Comparison of ENCODE assay signal across 9 cellular contexts in genomic region chr1:109788695-109789521, GRCh38. TPM values are rescaled to one million over a fixed set of nuclear protein-coding genes. Genes with fewer than 3 reads are reported as not detected.
DNase-seq lines count a peak whose midpoint lies in the region; ATAC-seq, FAIRE-seq and TF ChIP-seq lines count a peak whose summit lies in the region.
"Had no signal": no experiment of that assay in that cellular context is flagged by ENCODE, and none has a peak within 500 bp of the region (broad histone marks: within the 10 kb centered on the region; RNA-seq: fewer than 3 reads in every experiment).

No MANE protein-coding gene starts in this region.

- no peak for ATAC-seq in HG02852 (IDR thresholded peaks at IDR 0.05; ENCODE audit: unreplicated experiment)
- no peak for ATAC-seq in HG02870 (IDR thresholded peaks at IDR 0.05; ENCODE audit: unreplicated experiment)

- H3K4ac ChIP-seq in trophoblast cell (ENCODE audit: low read depth, low read length), result no peak overlapping the region

- H2AK5ac ChIP-seq in trophoblast cell (ENCODE audit: low read length), result peak overlapping the region; percentile 26

- no peaks in the 10 kb centered on the region for H3K27me3 ChIP-seq in bronchial epithelial cell (ENCODE audit: control insufficient read depth, insufficient read depth, low read length)
- no peaks in the 10 kb centered on the region for H3K27me3 ChIP-seq in trophoblast cell (ENCODE audit: insufficient read depth, low read length)

- H3K18ac ChIP-seq in trophoblast cell (ENCODE audit: low read length), result no peak overlapping the region

- DNase-seq in SIG-M5 treated with dmso at 0.1 percent for 504 hours (lab: John Stamatoyannopoulos, UW; ENCODE audit: unreplicated experiment) (peak; percentile 34), SIG-M5 (lab: John Stamatoyannopoulos, UW) (no peak), NCI-H69 (lab: John Stamatoyannopoulos, UW) (peak; percentile 66), bronchial epithelial cell (ENCODE audit: low read depth) (no peak), trophoblast cell (no peak), NCI-H187 treated with DMSO at 0.1 percent for 48 hours (lab: John Stamatoyannopoulos, UW) (no peak)

- H4K8ac ChIP-seq in trophoblast cell (ENCODE audit: low read depth, low read length), result no peak overlapping the region

- peaks cover 39 to 57% of the 10 kb centered on the region in 2 experiments for H3K4me1 ChIP-seq in trophoblast cell (ENCODE audit: control insufficient read depth in 1 of 2, insufficient read depth in 2 of 2, low read length in 2 of 2)

- WGBS in trophoblast cell (ENCODE audit: extremely low coverage, insufficient coverage, insufficient read length), result no CpG with 5 or more reads among the region's 9 CpGs

- no peak overlapping the region for H2AFZ ChIP-seq in trophoblast cell (ENCODE audit: insufficient read depth, low read length, poor library complexity)

- H3K36me3 ChIP-seq in bronchial epithelial cell (ENCODE audit: control insufficient read depth, insufficient read depth, low read length), result no peaks in the 10 kb centered on the region
- H3K36me3 ChIP-seq in trophoblast cell (ENCODE audit: control insufficient read depth in 1 of 2, insufficient read depth in 2 of 2, low read length in 2 of 2), result no peaks in the 10 kb centered on the region

- H2BK12ac ChIP-seq in trophoblast cell (ENCODE audit: low read length), result no peak overlapping the region

- no peak for FAIRE-seq in bronchial epithelial cell (lab: Jason Lieb, UNC)

- H3K4me3 ChIP-seq in bronchial epithelial cell (ENCODE audit: low read depth, low read length) (no peak overlapping the region), trophoblast cell (ENCODE audit: low read depth, low read length) (no peak overlapping the region)

- peak; percentile 40 for TF ChIP-seq CTCF in bronchial epithelial cell (IDR thresholded peaks at IDR 0.05; ENCODE audit: insufficient read depth, low read length, severe bottlenecking)

- no peak overlapping the region for H3K14ac ChIP-seq in trophoblast cell (ENCODE audit: low read length)

- no peak overlapping the region for H4K91ac ChIP-seq in trophoblast cell (ENCODE audit: low read depth, low read length)

- no peak overlapping the region for H3K23ac ChIP-seq in trophoblast cell (ENCODE audit: low read length)

- no peaks in the 10 kb centered on the region for H3K79me2 ChIP-seq in trophoblast cell (ENCODE audit: control insufficient read depth, insufficient read depth, low read length, poor library complexity)

- no peak overlapping the region for H2BK120ac ChIP-seq in trophoblast cell (ENCODE audit: insufficient read depth, low read length, poor library complexity)

- no peak overlapping the region for H4K12ac ChIP-seq in trophoblast cell (ENCODE audit: low read depth, low read length)

- no peak overlapping the region for H3K4me2 ChIP-seq in trophoblast cell (ENCODE audit: low read length)

- no peak overlapping the region for H3K9ac ChIP-seq in trophoblast cell (ENCODE audit: low read length)

- H3K79me1 ChIP-seq in trophoblast cell (ENCODE audit: low read length), result peaks cover 26% of the 10 kb centered on the region

- no peaks in the 10 kb centered on the region for H3K9me3 ChIP-seq in trophoblast cell (ENCODE audit: insufficient read depth, low read depth, low read length)

- H3K27ac ChIP-seq in trophoblast cell (ENCODE audit: low read depth, low read length), result no peak overlapping the region

- no peak overlapping the region for H2BK5ac ChIP-seq in trophoblast cell (ENCODE audit: low read depth, low read length, poor library complexity)

RNA-seq across cellular contexts. Expression of gene EPS8L3, which starts 25.2 kb away (rescaled TPM):
- total RNA-seq in bronchial epithelial cell, result not detected in 2 replicates
- not detected in 2 replicates for polyA plus RNA-seq in trophoblast cell (2013)
- total RNA-seq: lung microvascular endothelial cell had no signal

RNA-seq across cellular contexts. Expression of gene GSTM3, which starts 48.1 kb away (rescaled TPM):
- 4.7 TPM in 2 replicates for total RNA-seq in bronchial epithelial cell
- polyA plus RNA-seq in trophoblast cell (2013), result 67.7 and 68.6 TPM in 2 replicates

Comparison
In these comparisons a context has a peak if more than half of its experiments do, and no peak if none do; other contexts are left out.
1. DNase-seq: peak in SIG-M5 treated with dmso at 0.1 percent for 504 hours (single experiment) and NCI-H69 (single experiment); none in SIG-M5 (single experiment), bronchial epithelial cell (single experiment), trophoblast cell (0 of 2) and NCI-H187 treated with DMSO at 0.1 percent for 48 hours (single experiment).